In the genomic region with DNA sequence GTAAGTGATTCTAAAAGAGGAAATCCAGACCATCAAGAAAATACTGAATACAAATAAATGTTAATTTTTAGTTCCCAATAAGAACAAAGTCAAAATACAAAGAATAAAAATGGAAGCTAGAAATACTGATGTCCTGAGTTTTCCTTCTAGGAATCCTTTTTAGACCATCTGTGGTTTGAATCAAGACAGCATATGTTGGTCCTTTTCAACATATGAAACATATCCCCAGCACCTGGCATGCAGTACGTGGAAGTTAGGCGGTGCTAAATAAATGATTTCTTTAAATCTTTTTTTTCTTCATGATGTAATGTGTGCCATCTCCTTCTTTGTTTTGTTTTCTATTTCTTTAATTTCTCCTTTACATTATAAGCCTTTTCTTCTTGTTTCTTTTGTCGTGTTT, we compare ENCODE assay signal across 31 cellular contexts.
"Had no signal": no experiment of that assay in that cellular context is flagged by ENCODE, and none has a peak within 500 bp of the region (broad histone marks: within the 10 kb centered on the region; RNA-seq: fewer than 3 reads in every experiment).

No MANE protein-coding gene starts in this region.

- H3K4me3 ChIP-seq: breast epithelium, esophagus muscularis mucosa, heart right ventricle, neural progenitor cell, right atrium auricular region, suprapubic skin, tibial nerve had no signal

- H3K4me3 Mint-ChIP-seq: activated CD4-positive, alpha-beta memory T cell treated with anti-CD3 and anti-CD28 coated beads for 36 hours; activated naive CD4-positive, alpha-beta T cell treated with anti-CD3 and anti-CD28 coated beads for 36 hours; activated naive CD8-positive, alpha-beta T cell treated with anti-CD3 and anti-CD28 coated beads, Interleukin-2, amount 10 ng/mL, durations not matched to agents 7 days and 5 days; activated T-helper 1 cell treated with anti-CD3 and anti-CD28 coated beads, Interleukin-12 subunit alpha, Interleukin-12 subunit beta, Interleukin-2, Interleukin-4 antibody, amounts not matched to agents 30 ng/mL and 10 ng/mL and 1 ng/mL, durations not matched to agents 14 hours and 24 hours and 36 hours; memory B cell; naive thymus-derived CD8-positive, alpha-beta T cell; neural progenitor cell; stimulated activated naive B cell treated with anti-CD40 and anti-IgM and Interleukin-4, amounts not matched to agents 10 μg/mL and 1 μg/mL and 100 μg/mL, for 72 hours; T-helper 17 cell had no signal

- H3K36me3 Mint-ChIP-seq: activated CD4-positive, alpha-beta memory T cell treated with anti-CD3 and anti-CD28 coated beads for 36 hours; activated naive CD8-positive, alpha-beta T cell treated with anti-CD3 and anti-CD28 coated beads, Interleukin-2, amount 10 ng/mL, durations not matched to agents 7 days and 5 days; memory B cell; stimulated activated naive B cell treated with anti-CD40 and anti-IgM and Interleukin-4, amounts not matched to agents 10 μg/mL and 1 μg/mL and 100 μg/mL, for 72 hours had no signal

- H3K4me1 ChIP-seq: breast epithelium, esophagus muscularis mucosa, foreskin keratinocyte, heart right ventricle, right atrium auricular region, suprapubic skin, tibial nerve had no signal

- H3K9me3 Mint-ChIP-seq: activated CD4-positive, alpha-beta memory T cell treated with anti-CD3 and anti-CD28 coated beads for 36 hours; activated naive CD4-positive, alpha-beta T cell treated with anti-CD3 and anti-CD28 coated beads for 36 hours; activated naive CD8-positive, alpha-beta T cell treated with anti-CD3 and anti-CD28 coated beads, Interleukin-2, amount 10 ng/mL, durations not matched to agents 7 days and 5 days; activated T-helper 1 cell treated with anti-CD3 and anti-CD28 coated beads, Interleukin-12 subunit alpha, Interleukin-12 subunit beta, Interleukin-2, Interleukin-4 antibody, amounts not matched to agents 30 ng/mL and 10 ng/mL and 1 ng/mL, durations not matched to agents 14 hours and 24 hours and 36 hours; memory B cell; naive thymus-derived CD8-positive, alpha-beta T cell; stimulated activated naive B cell treated with anti-CD40 and anti-IgM and Interleukin-4, amounts not matched to agents 10 μg/mL and 1 μg/mL and 100 μg/mL, for 72 hours had no signal

- ATAC-seq: activated CD4-positive, CD25-positive, alpha-beta regulatory T cell treated with anti-CD3 and anti-CD28 coated beads, Interleukin-2, amount 50 U/mL, for 24 hours; foreskin keratinocyte; heart right ventricle; naive thymus-derived CD8-positive, alpha-beta T cell; stimulated activated naive B cell treated with anti-CD40 and anti-IgM and Interleukin-4, amounts not matched to agents 10 μg/mL and 1 μg/mL and 100 μg/mL, for 72 hours; T-helper 17 cell had no signal

- DNase-seq: activated CD4-positive, alpha-beta memory T cell treated with anti-CD3 and anti-CD28 coated beads for 36 hours; activated CD4-positive, alpha-beta T cell treated with anti-CD3 and anti-CD28 coated beads for 48 hours; activated CD8-positive, alpha-beta memory T cell treated with anti-CD3 and anti-CD28 coated beads, Interleukin-2, amount 50 U/mL, for 4 hours; activated effector memory CD4-positive, alpha-beta T cell treated with anti-CD3 and anti-CD28 coated beads, Interleukin-2, amount 50 U/mL, for 16 hours; activated naive CD4-positive, alpha-beta T cell treated with anti-CD3 and anti-CD28 coated beads for 36 hours; activated naive CD8-positive, alpha-beta T cell treated with anti-CD3 and anti-CD28 coated beads, Interleukin-2, amount 10 ng/mL, durations not matched to agents 7 days and 5 days; activated T-cell treated with anti-CD3 and anti-CD28 coated beads, Interleukin-2, amount 50 U/mL, for 1 hour; amniotic stem cell; central memory CD4-positive, alpha-beta T cell; dermis blood vessel endothelial cell; effector CD4-positive, alpha-beta T cell; foreskin keratinocyte; heart right ventricle; midbrain; naive thymus-derived CD8-positive, alpha-beta T cell; occipital lobe; stimulated activated CD4-positive, alpha-beta T cell treated with anti-CD3 and anti-CD28 coated beads, Interleukin-15, amount 100 ng/mL, for 24 hours; stimulated activated CD4-positive, alpha-beta T cell treated with anti-CD3 and anti-CD28 coated beads, Interleukin-2, amount 100 ng/mL, for 24 hours; stimulated activated naive B cell treated with anti-CD40 and anti-IgM and Interleukin-4, amounts not matched to agents 10 μg/mL and 1 μg/mL and 100 μg/mL, for 72 hours; T-helper 17 cell; T1000; WERI-Rb-1 had no signal

- H3K27me3 Mint-ChIP-seq: activated CD4-positive, alpha-beta memory T cell treated with anti-CD3 and anti-CD28 coated beads for 36 hours; activated naive CD8-positive, alpha-beta T cell treated with anti-CD3 and anti-CD28 coated beads, Interleukin-2, amount 10 ng/mL, durations not matched to agents 7 days and 5 days; memory B cell; naive thymus-derived CD8-positive, alpha-beta T cell; stimulated activated naive B cell treated with anti-CD40 and anti-IgM and Interleukin-4, amounts not matched to agents 10 μg/mL and 1 μg/mL and 100 μg/mL, for 72 hours; T-helper 17 cell had no signal

- H3K27me3 ChIP-seq: breast epithelium, esophagus muscularis mucosa, foreskin keratinocyte, heart right ventricle, neural progenitor cell, right atrium auricular region, suprapubic skin, tibial nerve had no signal

- H3K4me1 Mint-ChIP-seq: activated naive CD8-positive, alpha-beta T cell treated with anti-CD3 and anti-CD28 coated beads, Interleukin-2, amount 10 ng/mL, durations not matched to agents 7 days and 5 days; neural progenitor cell had no signal

- H3K27ac ChIP-seq: breast epithelium, esophagus muscularis mucosa, foreskin keratinocyte, heart right ventricle, neural progenitor cell, right atrium auricular region, suprapubic skin, tibial nerve, WERI-Rb-1 had no signal

- H3K9me3 ChIP-seq: breast epithelium, esophagus muscularis mucosa, heart right ventricle, right atrium auricular region, suprapubic skin, tibial nerve had no signal

- H3K36me3 ChIP-seq: breast epithelium, esophagus muscularis mucosa, heart right ventricle, neural progenitor cell, right atrium auricular region, suprapubic skin, tibial nerve had no signal

- H3K4me2 ChIP-seq: neural progenitor cell had no signal

- H3K27ac Mint-ChIP-seq: activated CD4-positive, alpha-beta memory T cell treated with anti-CD3 and anti-CD28 coated beads for 36 hours; activated naive CD4-positive, alpha-beta T cell treated with anti-CD3 and anti-CD28 coated beads for 36 hours; activated naive CD8-positive, alpha-beta T cell treated with anti-CD3 and anti-CD28 coated beads, Interleukin-2, amount 10 ng/mL, durations not matched to agents 7 days and 5 days; activated T-helper 1 cell treated with anti-CD3 and anti-CD28 coated beads, Interleukin-12 subunit alpha, Interleukin-12 subunit beta, Interleukin-2, Interleukin-4 antibody, amounts not matched to agents 30 ng/mL and 10 ng/mL and 1 ng/mL, durations not matched to agents 14 hours and 24 hours and 36 hours; memory B cell; neural progenitor cell; stimulated activated naive B cell treated with anti-CD40 and anti-IgM and Interleukin-4, amounts not matched to agents 10 μg/mL and 1 μg/mL and 100 μg/mL, for 72 hours; T-helper 17 cell had no signal

- H2AFZ ChIP-seq: neural progenitor cell had no signal
